In genomic region chr19:6737284-6737872, GRCh38 we compare ENCODE assay signal across 8 cellular contexts. TPM values are rescaled to one million over a fixed set of nuclear protein-coding genes. Genes with fewer than 3 reads are reported as not detected.
DNase-seq lines count a peak whose midpoint lies in the region; ATAC-seq lines count a peak whose summit lies in the region.

Gene GPR108 (minus strand): TSS chr19:6737580. CDS start chr19:6737576, 4 bp downstream.

- ATAC-seq in GM19463 (IDR thresholded peaks at IDR 0.05; ENCODE audit: unreplicated experiment) (peak; percentile 66), memory B cell (ENCODE audit: low read depth) (peak; percentile 75)
- peak; percentile 74 for ATAC-seq in effector memory CD8-positive, alpha-beta T cell (replicated peaks)

- H3K4me1 ChIP-seq in CD4-positive, alpha-beta memory T cell (ENCODE audit: insufficient read depth, low read length), result peaks cover 50% of the 10 kb centered on the region

- H3K27me3 Mint-ChIP-seq in CD4-positive, alpha-beta memory T cell, result no peaks in the 10 kb centered on the region
- H3K27me3 Mint-ChIP-seq in effector memory CD8-positive, alpha-beta T cell, result no peaks in the 10 kb centered on the region
- H3K27me3 Mint-ChIP-seq in memory B cell, result no peaks in the 10 kb centered on the region

- peak within 1 kb of the TSS; percentile 93 to 99 (median 98) for H3K27ac Mint-ChIP-seq in CD4-positive, alpha-beta memory T cell
- H3K27ac Mint-ChIP-seq in effector memory CD8-positive, alpha-beta T cell, result peak within 1 kb of the TSS; percentile 97 to 99
- H3K27ac Mint-ChIP-seq in memory B cell, result peak within 1 kb of the TSS; percentile 91

- H3K9me3 Mint-ChIP-seq in CD4-positive, alpha-beta memory T cell, result no peaks in the 10 kb centered on the region
- H3K9me3 Mint-ChIP-seq in effector memory CD8-positive, alpha-beta T cell, result no peaks in the 10 kb centered on the region
- no peaks in the 10 kb centered on the region for H3K9me3 Mint-ChIP-seq in memory B cell

- no peaks in the 10 kb centered on the region for H3K9me3 ChIP-seq in CD4-positive, alpha-beta memory T cell (ENCODE audit: control insufficient read depth in 1 of 2, low read length in 2 of 2)

- no peaks in the 10 kb centered on the region for H3K27me3 ChIP-seq in CD4-positive, alpha-beta memory T cell (ENCODE audit: insufficient read depth, low read length)

- peak; percentile 98 to 100 (median 99) for DNase-seq in CD4-positive, alpha-beta memory T cell
- DNase-seq in HPDE6-E6E7 (ENCODE audit: extremely low spot score) (peak; percentile 98), NOMO-1 treated with dmso at 0.1 percent for 144 hours (lab: John Stamatoyannopoulos, UW; ENCODE audit: unreplicated experiment) (peak; percentile 99), memory B cell (ENCODE audit: low spot score in 2 of 2) (peak; percentile 97 to 98)
- DNase-seq in activated CD8-positive, alpha-beta memory T cell treated with anti-CD3 and anti-CD28 coated beads for 48 hours (ENCODE audit: low read depth in 2 of 3, low spot score in 2 of 3), result peak; percentile 94 to 98 (median 96)
- peak; percentile 99 for DNase-seq in effector memory CD8-positive, alpha-beta T cell
- peak; percentile 98 for DNase-seq in stimulated activated CD8-positive, alpha-beta memory T cell treated with anti-CD3 and anti-CD28 coated beads, Interleukin-12 subunit alpha, Interleukin-12 subunit beta, amount 100 ng/mL, for 24 hours (ENCODE audit: extremely low read depth)

- H3K4me3 ChIP-seq in CD4-positive, alpha-beta memory T cell (ENCODE audit: low read length in 2 of 2), result peak within 1 kb of the TSS; percentile 58 to 80

- H3K4me3 Mint-ChIP-seq in CD4-positive, alpha-beta memory T cell, result peak within 1 kb of the TSS; percentile 95 to 99 (median 97)
- peak within 1 kb of the TSS; percentile 87 to 97 for H3K4me3 Mint-ChIP-seq in effector memory CD8-positive, alpha-beta T cell
- H3K4me3 Mint-ChIP-seq in memory B cell, result peak within 1 kb of the TSS; percentile 91

- peaks cover 17 to 52% (median 35%) of the 10 kb centered on the region in 4 donors for H3K4me1 Mint-ChIP-seq in CD4-positive, alpha-beta memory T cell
- H3K4me1 Mint-ChIP-seq in effector memory CD8-positive, alpha-beta T cell (ENCODE audit: low read depth in 2 of 2), result peaks cover 33 to 36% of the 10 kb centered on the region in 2 donors
- H3K4me1 Mint-ChIP-seq in memory B cell, result peaks cover 37% of the 10 kb centered on the region

- intact Hi-C loops in CD4-positive, alpha-beta memory T cell (cut with micrococcal nuclease), result loop anchor here (1.0 to 5.0 kb wide), 4 partner anchors 16 to 205 kb away; partner anchors contain the start of genes TNFSF9 and VAV1

- CTCF ChIA-PET in CD4-positive, alpha-beta memory T cell (lab: Charles Lee; ENCODE audit: partially characterized antibody), result interaction anchor here (0.6 to 6.8 kb wide), 21 partner anchors 26 to 519 kb away, joined by 3 to 184 read pairs (median 4); partner anchors contain the start of genes SH2D3A and VAV1

- peak within 1 kb of the TSS; percentile 94 for H3K27ac ChIP-seq in CD4-positive, alpha-beta memory T cell (ENCODE audit: low read depth, low read length)

- POLR2A ChIA-PET in CD4-positive, alpha-beta memory T cell (lab: Charles Lee; ENCODE audit: partially characterized antibody), result interaction anchor here (0.6 to 6.4 kb wide), 22 partner anchors 11 to 365 kb away, joined by 3 to 130 read pairs (median 6); partner anchors contain the start of genes ALKBH7, DENND1C, KHSRP and SH2D3A

- H3K36me3 ChIP-seq in CD4-positive, alpha-beta memory T cell (ENCODE audit: insufficient read depth, low read length), result peaks cover 10% of the 10 kb centered on the region

- peaks cover 14 to 28% of the 10 kb centered on the region in 2 donors for H3K36me3 Mint-ChIP-seq in CD4-positive, alpha-beta memory T cell
- peaks cover 39% of the 10 kb centered on the region for H3K36me3 Mint-ChIP-seq in effector memory CD8-positive, alpha-beta T cell (ENCODE audit: insufficient read depth)
- H3K36me3 Mint-ChIP-seq in memory B cell, result peaks cover 8% of the 10 kb centered on the region

RNA-seq across cellular contexts. Expression of gene GPR108, which starts in this region (rescaled TPM):
- 10 to 100 TPM; 75.6 to 85.3 TPM for total RNA-seq in CD4-positive, alpha-beta memory T cell
- polyA plus RNA-seq in CD4-positive, alpha-beta memory T cell, result 100 to 1,000 TPM in 1 of 2 donors, 10 to 100 TPM in 1; 99.2 to 183 TPM

Comparison
In these comparisons a context has a peak if more than half of its experiments do, and no peak if none do; other contexts are left out.
1. Peak in every context shown above with its lines: DNase-seq, ATAC-seq, H3K4me3 ChIP-seq and H3K27ac ChIP-seq.